Comparison of ENCODE assay signal across 8 cellular contexts in the genomic region with DNA sequence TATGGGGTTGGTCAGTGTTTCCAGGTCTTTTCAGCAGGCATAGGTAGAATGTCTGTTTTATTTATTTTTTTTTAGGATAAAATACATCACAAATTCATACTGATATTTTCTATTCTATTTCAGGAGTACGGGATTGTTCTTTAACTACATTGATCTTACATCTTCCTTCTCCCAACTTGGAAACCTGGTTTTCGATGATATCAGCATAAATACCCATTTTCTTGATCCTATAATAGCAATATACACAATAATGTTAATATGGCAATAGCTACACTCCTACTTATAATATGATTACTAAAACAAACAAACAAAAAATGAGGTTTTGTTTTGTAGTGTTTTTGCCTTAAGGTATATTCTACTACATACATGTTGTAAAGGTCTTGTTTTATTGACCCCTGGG.
"Had no signal": no experiment of that assay in that cellular context is flagged by ENCODE, and none has a peak within 500 bp of the region (broad histone marks: within the 10 kb centered on the region; RNA-seq: fewer than 3 reads in every experiment).

No MANE protein-coding gene starts in this region.

- ATAC-seq: GM12878 had no signal

- FAIRE-seq: G401.6, GM12891, GM12892, GM18507, GM19239 had no signal

- H3K4me3 ChIP-seq: GM12878 had no signal

- DNase-seq: GDM1, GF-D8 had no signal
